In the genomic region with DNA sequence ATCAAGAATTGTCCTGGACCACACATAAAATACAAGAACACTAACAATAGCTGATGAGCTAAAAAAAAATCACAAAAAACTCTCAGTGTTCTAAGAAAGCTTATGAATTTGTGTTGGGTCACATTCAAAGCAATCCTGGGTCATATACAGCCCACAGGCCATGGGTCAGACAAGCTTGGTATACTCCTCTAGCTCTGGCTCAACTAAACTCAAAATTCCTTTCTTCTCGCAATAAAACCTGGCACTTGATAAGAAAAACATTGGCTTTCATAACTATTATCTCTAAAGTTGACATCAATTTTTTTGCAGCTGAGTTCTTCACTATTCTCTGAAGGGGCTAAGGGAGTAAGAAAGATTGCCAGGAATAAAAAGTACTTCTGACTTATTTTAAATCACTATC, we compare ENCODE assay signal across 1 cellular context.
TF ChIP-seq lines count a peak whose summit lies in the region.

No MANE protein-coding gene starts in this region.

TF ChIP-seq in GM12878, 131 proteins besides CTCF, POLR2A, EP300 and RAD21 (continued from another document):
- TF ChIP-seq, protein P1, sequence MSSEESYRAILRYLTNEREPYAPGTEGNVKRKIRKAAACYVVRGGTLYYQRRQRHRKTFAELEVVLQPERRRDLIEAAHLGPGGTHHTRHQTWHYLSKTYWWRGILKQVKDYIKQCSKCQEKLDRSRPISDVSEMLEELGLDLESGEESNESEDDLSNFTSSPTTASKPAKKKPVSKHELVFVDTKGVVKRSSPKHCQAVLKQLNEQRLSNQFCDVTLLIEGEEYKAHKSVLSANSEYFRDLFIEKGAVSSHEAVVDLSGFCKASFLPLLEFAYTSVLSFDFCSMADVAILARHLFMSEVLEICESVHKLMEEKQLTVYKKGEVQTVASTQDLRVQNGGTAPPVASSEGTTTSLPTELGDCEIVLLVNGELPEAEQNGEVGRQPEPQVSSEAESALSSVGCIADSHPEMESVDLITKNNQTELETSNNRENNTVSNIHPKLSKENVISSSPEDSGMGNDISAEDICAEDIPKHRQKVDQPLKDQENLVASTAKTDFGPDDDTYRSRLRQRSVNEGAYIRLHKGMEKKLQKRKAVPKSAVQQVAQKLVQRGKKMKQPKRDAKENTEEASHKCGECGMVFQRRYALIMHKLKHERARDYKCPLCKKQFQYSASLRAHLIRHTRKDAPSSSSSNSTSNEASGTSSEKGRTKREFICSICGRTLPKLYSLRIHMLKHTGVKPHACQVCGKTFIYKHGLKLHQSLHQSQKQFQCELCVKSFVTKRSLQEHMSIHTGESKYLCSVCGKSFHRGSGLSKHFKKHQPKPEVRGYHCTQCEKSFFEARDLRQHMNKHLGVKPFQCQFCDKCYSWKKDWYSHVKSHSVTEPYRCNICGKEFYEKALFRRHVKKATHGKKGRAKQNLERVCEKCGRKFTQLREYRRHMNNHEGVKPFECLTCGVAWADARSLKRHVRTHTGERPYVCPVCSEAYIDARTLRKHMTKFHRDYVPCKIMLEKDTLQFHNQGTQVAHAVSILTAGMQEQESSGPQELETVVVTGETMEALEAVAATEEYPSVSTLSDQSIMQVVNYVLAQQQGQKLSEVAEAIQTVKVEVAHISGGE (CRISPR knock-in tag; IDR thresholded peaks at IDR 0.05): no peak
- TF ChIP-seq, protein P2, sequence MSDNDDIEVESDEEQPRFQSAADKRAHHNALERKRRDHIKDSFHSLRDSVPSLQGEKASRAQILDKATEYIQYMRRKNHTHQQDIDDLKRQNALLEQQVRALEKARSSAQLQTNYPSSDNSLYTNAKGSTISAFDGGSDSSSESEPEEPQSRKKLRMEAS (IDR thresholded peaks at IDR 0.05; ENCODE audit: low read depth, low read length): no peak
- TF ChIP-seq TCF12 (IDR thresholded peaks at IDR 0.05; ENCODE audit: low read depth, low read length) (no peak), ZNF274 (IDR thresholded peaks at IDR 0.05; ENCODE audit: insufficient read depth, insufficient read length) (no peak), MYB (IDR thresholded peaks at IDR 0.05; ENCODE audit: borderline replicate concordance, low read depth, low read length) (no peak), RCOR1 (conservative IDR thresholded peaks at IDR 0.05; ENCODE audit: low read depth, low read length) (no peak), TARDBP (IDR thresholded peaks at IDR 0.05; ENCODE audit: borderline replicate concordance) (no peak), BRCA1 (IDR thresholded peaks at IDR 0.05; ENCODE audit: low read depth, low read length) (no peak), HDAC6 (IDR thresholded peaks at IDR 0.05; ENCODE audit: unreplicated experiment) (no peak)
- TF ChIP-seq, protein P3, sequence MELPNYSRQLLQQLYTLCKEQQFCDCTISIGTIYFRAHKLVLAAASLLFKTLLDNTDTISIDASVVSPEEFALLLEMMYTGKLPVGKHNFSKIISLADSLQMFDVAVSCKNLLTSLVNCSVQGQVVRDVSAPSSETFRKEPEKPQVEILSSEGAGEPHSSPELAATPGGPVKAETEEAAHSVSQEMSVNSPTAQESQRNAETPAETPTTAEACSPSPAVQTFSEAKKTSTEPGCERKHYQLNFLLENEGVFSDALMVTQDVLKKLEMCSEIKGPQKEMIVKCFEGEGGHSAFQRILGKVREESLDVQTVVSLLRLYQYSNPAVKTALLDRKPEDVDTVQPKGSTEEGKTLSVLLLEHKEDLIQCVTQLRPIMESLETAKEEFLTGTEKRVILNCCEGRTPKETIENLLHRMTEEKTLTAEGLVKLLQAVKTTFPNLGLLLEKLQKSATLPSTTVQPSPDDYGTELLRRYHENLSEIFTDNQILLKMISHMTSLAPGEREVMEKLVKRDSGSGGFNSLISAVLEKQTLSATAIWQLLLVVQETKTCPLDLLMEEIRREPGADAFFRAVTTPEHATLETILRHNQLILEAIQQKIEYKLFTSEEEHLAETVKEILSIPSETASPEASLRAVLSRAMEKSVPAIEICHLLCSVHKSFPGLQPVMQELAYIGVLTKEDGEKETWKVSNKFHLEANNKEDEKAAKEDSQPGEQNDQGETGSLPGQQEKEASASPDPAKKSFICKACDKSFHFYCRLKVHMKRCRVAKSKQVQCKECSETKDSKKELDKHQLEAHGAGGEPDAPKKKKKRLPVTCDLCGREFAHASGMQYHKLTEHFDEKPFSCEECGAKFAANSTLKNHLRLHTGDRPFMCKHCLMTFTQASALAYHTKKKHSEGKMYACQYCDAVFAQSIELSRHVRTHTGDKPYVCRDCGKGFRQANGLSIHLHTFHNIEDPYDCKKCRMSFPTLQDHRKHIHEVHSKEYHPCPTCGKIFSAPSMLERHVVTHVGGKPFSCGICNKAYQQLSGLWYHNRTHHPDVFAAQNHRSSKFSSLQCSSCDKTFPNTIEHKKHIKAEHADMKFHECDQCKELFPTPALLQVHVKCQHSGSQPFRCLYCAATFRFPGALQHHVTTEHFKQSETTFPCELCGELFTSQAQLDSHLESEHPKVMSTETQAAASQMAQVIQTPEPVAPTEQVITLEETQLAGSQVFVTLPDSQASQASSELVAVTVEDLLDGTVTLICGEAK (IDR thresholded peaks at IDR 0.05; ENCODE audit: borderline replicate concordance): no peak
- TF ChIP-seq, protein P4, sequence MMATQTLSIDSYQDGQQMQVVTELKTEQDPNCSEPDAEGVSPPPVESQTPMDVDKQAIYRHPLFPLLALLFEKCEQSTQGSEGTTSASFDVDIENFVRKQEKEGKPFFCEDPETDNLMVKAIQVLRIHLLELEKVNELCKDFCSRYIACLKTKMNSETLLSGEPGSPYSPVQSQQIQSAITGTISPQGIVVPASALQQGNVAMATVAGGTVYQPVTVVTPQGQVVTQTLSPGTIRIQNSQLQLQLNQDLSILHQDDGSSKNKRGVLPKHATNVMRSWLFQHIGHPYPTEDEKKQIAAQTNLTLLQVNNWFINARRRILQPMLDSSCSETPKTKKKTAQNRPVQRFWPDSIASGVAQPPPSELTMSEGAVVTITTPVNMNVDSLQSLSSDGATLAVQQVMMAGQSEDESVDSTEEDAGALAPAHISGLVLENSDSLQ (IDR thresholded peaks at IDR 0.05): no peak
- TF ChIP-seq, protein P5, sequence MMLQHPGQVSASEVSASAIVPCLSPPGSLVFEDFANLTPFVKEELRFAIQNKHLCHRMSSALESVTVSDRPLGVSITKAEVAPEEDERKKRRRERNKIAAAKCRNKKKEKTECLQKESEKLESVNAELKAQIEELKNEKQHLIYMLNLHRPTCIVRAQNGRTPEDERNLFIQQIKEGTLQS (IDR thresholded peaks at IDR 0.05; ENCODE audit: borderline replicate concordance, extremely low read depth, low read depth, low read length): no peak
